ENCODE assay signal across 6 cellular contexts in the genomic region with DNA sequence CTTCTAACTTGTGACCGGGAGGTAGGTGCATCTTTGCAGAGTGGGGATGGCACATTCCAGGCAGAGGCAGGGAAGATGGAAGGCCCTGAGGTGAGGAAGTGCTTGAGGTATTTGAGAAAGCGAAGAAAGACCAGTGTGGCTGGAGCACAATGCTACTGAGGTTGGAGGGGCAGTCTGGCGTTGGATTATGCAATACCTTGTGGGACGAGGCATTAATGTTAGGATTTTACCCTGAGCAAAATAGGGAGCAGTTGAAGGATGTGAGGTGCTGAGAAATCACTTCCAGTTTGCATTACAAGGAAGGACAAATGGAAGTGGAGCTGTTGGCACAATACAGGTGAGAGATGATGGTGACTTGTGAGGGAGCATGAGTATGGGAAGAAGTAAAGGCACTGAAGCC.
"Had no signal": no experiment of that assay in that cellular context is flagged by ENCODE, and none has a peak within 500 bp of the region (broad histone marks: within the 10 kb centered on the region; RNA-seq: fewer than 3 reads in every experiment).

No MANE protein-coding gene starts in this region.

- FAIRE-seq: H1, H54 had no signal

- DNase-seq: H9, HCEC 1CT, KBM-7 had no signal

- H3K4me3 ChIP-seq: GM23338 had no signal

- H2AFZ ChIP-seq: GM23338 had no signal

- ATAC-seq: GM23338 had no signal

- H3K4me2 ChIP-seq: GM23338 had no signal
